In genomic region chr9:13427587-13427986, GRCh38 we compare ENCODE assay signal across 8 cellular contexts.
A peak's percentile ranks its signal among the peaks of the same experiment; 100 is the strongest.
DNase-seq lines count a peak whose midpoint lies in the region; ATAC-seq and TF ChIP-seq lines count a peak whose summit lies in the region.

No MANE protein-coding gene starts in this region.

- H3K36me3 ChIP-seq in WERI-Rb-1 (no peaks in the 10 kb centered on the region), spleen (no peaks in the 10 kb centered on the region)

- no peak for TF ChIP-seq POLR2A in spleen (IDR thresholded peaks at IDR 0.05)

- no peaks in the 10 kb centered on the region for H3K4me1 ChIP-seq in spleen

- peak; percentile 80 for DNase-seq in NCI-H510A treated with DMSO at 0.1 percent for 48 hours (lab: John Stamatoyannopoulos, UW)
- DNase-seq in NCI-H510A (lab: John Stamatoyannopoulos, UW) = no peak
- peak; percentile 69 for DNase-seq in NCI-H146 treated with DMSO at 0.1 percent for 48 hours (lab: John Stamatoyannopoulos, UW; ENCODE audit: unreplicated experiment)
- DNase-seq in WERI-Rb-1 = no peak
- DNase-seq in left ventricle myocardium superior = no peak
- no peak for DNase-seq in spleen

- H3K27me3 ChIP-seq in WERI-Rb-1 (ENCODE audit: insufficient read depth, low read depth, severe bottlenecking) (no peaks in the 10 kb centered on the region), spleen (replicated peaks in 1 of 7) (no peaks in the 10 kb centered on the region)

- ATAC-seq in left ventricle myocardium superior (peak; percentile 59), HG02884 (IDR thresholded peaks at IDR 0.05; ENCODE audit: unreplicated experiment) (no peak), HG02678 (IDR thresholded peaks at IDR 0.05; ENCODE audit: unreplicated experiment) (no peak)

- WGBS in spleen, 5 donors = 0 to 3% (median 2%) methylated on average over 3 of the region's 3 CpGs

- intact Hi-C loops in left ventricle myocardium superior (cut with micrococcal nuclease) = loop anchor here (10.0 kb wide), 2 partner anchors 927 to 977 kb away; no protein-coding TSS in a partner anchor
- intact Hi-C loops in spleen (cut with DNase I; ENCODE audit: low total_unique reads) = no loop called here

- H3K4me3 ChIP-seq in WERI-Rb-1 (ENCODE audit: low read depth, low read length) (no peak overlapping the region), spleen (no peak overlapping the region)

- TF ChIP-seq CTCF in WERI-Rb-1 (IDR thresholded peaks at IDR 0.05; ENCODE audit: low read depth, low read length) (peak; percentile 39), spleen (IDR thresholded peaks at IDR 0.05 in 8 of 11, conservative IDR thresholded peaks at IDR 0.05 in 3 of 11) (peak; percentile 19 to 69 (median 51))

- H3K27ac ChIP-seq in WERI-Rb-1 (no peak overlapping the region), spleen (no peak overlapping the region)

- no peaks in the 10 kb centered on the region for H3K9me3 ChIP-seq in WERI-Rb-1 (ENCODE audit: severe bottlenecking)
- no peaks in the 10 kb centered on the region for H3K9me3 ChIP-seq in spleen

Comparison
In these comparisons a context has a peak if more than half of its experiments do, and no peak if none do; other contexts are left out.
1. DNase-seq: peak in NCI-H510A treated with DMSO at 0.1 percent for 48 hours (single experiment) and NCI-H146 treated with DMSO at 0.1 percent for 48 hours (single experiment); none in NCI-H510A (single experiment), WERI-Rb-1 (single experiment), left ventricle myocardium superior (single experiment) and spleen (single experiment).